Comparison of ENCODE assay signal across 19 cellular contexts in genomic region chr2:123262856-123263255, GRCh38.
"Had no signal": no experiment of that assay in that cellular context is flagged by ENCODE, and none has a peak within 500 bp of the region (broad histone marks: within the 10 kb centered on the region; RNA-seq: fewer than 3 reads in every experiment).

No MANE protein-coding gene starts in this region.

- H3K4me1 Mint-ChIP-seq: endodermal cell had no signal

- DNase-seq: colonic mucosa; cortex of kidney; dermis blood vessel endothelial cell; dorsolateral prefrontal cortex; effector CD4-positive, alpha-beta T cell; effector CD8-positive, alpha-beta T cell; effector memory CD4-positive, alpha-beta T cell; effector memory CD8-positive, alpha-beta T cell; endodermal cell; erythroblast; esophagus squamous epithelium; foreskin fibroblast; foreskin keratinocyte; foreskin melanocyte; gastrocnemius medialis; glutamatergic neuron; heart left ventricle; heart right ventricle had no signal

- H3K4me3 Mint-ChIP-seq: dendritic cell treated with granulocyte-macrophage colony-stimulating factor and Interleukin-4, amounts not matched to agents 40 ng/mL and 50 ng/mL, for 4 days; effector memory CD8-positive, alpha-beta T cell; endodermal cell had no signal

- H3K27me3 Mint-ChIP-seq: dendritic cell treated with granulocyte-macrophage colony-stimulating factor and Interleukin-4, amounts not matched to agents 40 ng/mL and 50 ng/mL, for 4 days; effector memory CD8-positive, alpha-beta T cell had no signal

- H3K27ac Mint-ChIP-seq: dendritic cell treated with granulocyte-macrophage colony-stimulating factor and Interleukin-4, amounts not matched to agents 40 ng/mL and 50 ng/mL, for 4 days; effector memory CD8-positive, alpha-beta T cell; endodermal cell had no signal

- H3K9me3 Mint-ChIP-seq: dendritic cell treated with granulocyte-macrophage colony-stimulating factor and Interleukin-4, amounts not matched to agents 40 ng/mL and 50 ng/mL, for 4 days had no signal
